In the genomic region with DNA sequence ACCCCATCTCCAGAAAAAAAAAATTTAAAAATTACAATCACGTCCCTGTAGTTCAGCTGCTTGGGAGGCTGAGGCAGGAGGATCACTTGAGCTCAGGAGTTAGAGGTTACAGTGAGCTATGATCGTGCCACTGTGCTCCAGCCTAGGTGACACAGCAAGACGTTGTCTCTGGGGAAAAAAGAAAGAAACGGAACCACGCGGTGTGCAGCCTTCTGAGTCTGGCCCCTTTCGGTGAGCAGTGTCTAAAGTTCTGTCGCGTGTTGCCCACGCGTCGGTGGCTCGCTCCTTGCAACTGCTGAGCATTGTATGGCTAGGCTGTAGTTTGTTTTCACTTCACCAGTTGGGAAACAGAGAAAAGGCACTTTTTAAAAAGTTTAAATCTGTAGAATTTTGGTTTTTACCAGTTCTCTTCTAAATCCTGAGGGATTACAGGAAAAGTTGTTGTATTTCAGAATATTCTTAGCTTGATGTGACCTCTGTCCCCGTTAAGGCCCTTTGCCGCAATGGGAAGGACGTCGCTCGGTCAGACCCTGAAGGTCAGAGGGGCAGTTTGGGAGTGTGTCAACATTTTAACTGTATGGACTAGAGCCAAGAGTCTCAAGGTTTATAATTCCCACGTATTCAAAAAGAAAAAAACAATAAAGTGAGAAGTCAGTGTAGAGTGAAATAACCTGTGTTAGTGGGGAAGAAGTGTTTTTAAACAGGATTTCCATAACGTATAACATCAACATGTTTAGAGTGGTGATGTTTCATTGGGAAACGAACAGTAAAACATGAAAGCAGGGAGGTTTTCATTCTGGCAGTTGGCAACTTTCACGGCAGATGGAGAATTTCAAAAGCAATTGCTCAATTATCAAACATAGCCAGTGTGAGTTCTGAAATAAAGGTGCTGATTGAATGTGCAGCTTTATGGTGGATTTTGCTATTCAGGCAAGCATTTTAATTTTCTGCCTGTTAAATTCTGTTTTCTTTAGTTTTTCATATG, we compare ENCODE assay signal across 8 cellular contexts. TPM values are rescaled to one million over a fixed set of nuclear protein-coding genes. Genes with fewer than 3 reads are reported as not detected.
A peak's percentile ranks its signal among the peaks of the same experiment; 100 is the strongest.
DNase-seq lines count a peak whose midpoint lies in the region; ATAC-seq and TF ChIP-seq lines count a peak whose summit lies in the region.

No MANE protein-coding gene starts in this region.

- no peaks in the 10 kb centered on the region for H3K9me3 Mint-ChIP-seq in activated CD4-positive, alpha-beta T cell treated with anti-CD3 and anti-CD28 coated beads, Interleukin-2, amount 10 ng/mL, durations not matched to agents 7 days and 5 days

- peak overlapping the region; percentile 97 for H3K27ac Mint-ChIP-seq in activated CD4-positive, alpha-beta T cell treated with anti-CD3 and anti-CD28 coated beads, Interleukin-2, amount 10 ng/mL, durations not matched to agents 7 days and 5 days

- peaks cover 62% of the 10 kb centered on the region for H3K36me3 Mint-ChIP-seq in activated CD4-positive, alpha-beta T cell treated with anti-CD3 and anti-CD28 coated beads, Interleukin-2, amount 10 ng/mL, durations not matched to agents 7 days and 5 days (ENCODE audit: low read depth)

- POLR2A ChIA-PET in GM10248 (lab: Yijun Ruan, JAX), result no interaction called here
- POLR2A ChIA-PET in activated CD4-positive, alpha-beta T cell treated with anti-CD3 and anti-CD28 coated beads, Interleukin-2, amount 10 ng/mL, durations not matched to agents 7 days and 5 days (lab: Charles Lee), result no interaction called here

- no peak overlapping the region for H3K4me3 ChIP-seq in fibroblast of pulmonary artery (replicated peaks; ENCODE audit: low read depth, low read length)

- peaks cover 49% of the 10 kb centered on the region for H3K4me1 Mint-ChIP-seq in activated CD4-positive, alpha-beta T cell treated with anti-CD3 and anti-CD28 coated beads, Interleukin-2, amount 10 ng/mL, durations not matched to agents 7 days and 5 days

- no peak for TF ChIP-seq CTCF in GM10248 (IDR thresholded peaks at IDR 0.05; ENCODE audit: control extremely low read depth, extremely low read depth, low read depth, missing control alignments)
- no peak for TF ChIP-seq CTCF in fibroblast of pulmonary artery (IDR thresholded peaks at IDR 0.05; ENCODE audit: low read length, missing control alignments)

- CTCF ChIA-PET in GM10248 (lab: Yijun Ruan, JAX), result interaction anchor here (0.7 to 2.5 kb wide), 3 partner anchors 8 to 10 kb away, joined by 3 to 9 read pairs (median 3); no protein-coding TSS in a partner anchor
- CTCF ChIA-PET in activated CD4-positive, alpha-beta T cell treated with anti-CD3 and anti-CD28 coated beads, Interleukin-2, amount 10 ng/mL, durations not matched to agents 7 days and 5 days (lab: Charles Lee), result interaction anchor here (0.7 to 5.1 kb wide), 4 partner anchors 10 to 166 kb away, joined by 3 to 19 read pairs (median 4); no protein-coding TSS in a partner anchor

- H3K4me3 Mint-ChIP-seq in activated CD4-positive, alpha-beta T cell treated with anti-CD3 and anti-CD28 coated beads, Interleukin-2, amount 10 ng/mL, durations not matched to agents 7 days and 5 days, result peak overlapping the region; percentile 55

- no peaks in the 10 kb centered on the region for H3K27me3 Mint-ChIP-seq in activated CD4-positive, alpha-beta T cell treated with anti-CD3 and anti-CD28 coated beads, Interleukin-2, amount 10 ng/mL, durations not matched to agents 7 days and 5 days

- DNase-seq in GM10248 (ENCODE audit: extremely low spot score) (peak; percentile 48), fibroblast of pulmonary artery (ENCODE audit: low read depth) (peak; percentile 49), NCI-H1930 (lab: John Stamatoyannopoulos, UW) (no peak), NCI-H510A (lab: John Stamatoyannopoulos, UW) (no peak), iPS-NIHi7 (ENCODE audit: extremely low spot score) (no peak)
- peak; percentile 48 for DNase-seq in activated CD4-positive, alpha-beta T cell treated with anti-CD3 and anti-CD28 coated beads, Interleukin-2, amount 10 ng/mL, durations not matched to agents 7 days and 5 days
- DNase-seq in stimulated activated CD4-positive, alpha-beta T cell treated with anti-CD3 and anti-CD28 coated beads, Interleukin-1b, Interleukin-23, amount 100 ng/mL, for 48 hours, result peak; percentile 55

- no peak for ATAC-seq in HG02938 (IDR thresholded peaks at IDR 0.05; ENCODE audit: unreplicated experiment)

RNA-seq across cellular contexts. Expression of a gene that starts 45.8 kb away (rescaled TPM):
- under 1 TPM; 0.87 to 0.94 TPM for total RNA-seq in activated CD4-positive, alpha-beta T cell treated with anti-CD3 and anti-CD28 coated beads, Interleukin-2, amount 10 ng/mL, durations not matched to agents 7 days and 5 days

Comparison
In these comparisons a context has a peak if more than half of its experiments do, and no peak if none do; other contexts are left out.
1. DNase-seq: peak in GM10248 (single experiment), activated CD4-positive, alpha-beta T cell treated with anti-CD3 and anti-CD28 coated beads, Interleukin-2, amount 10 ng/mL, durations not matched to agents 7 days and 5 days (single experiment), fibroblast of pulmonary artery (single experiment) and stimulated activated CD4-positive, alpha-beta T cell treated with anti-CD3 and anti-CD28 coated beads, Interleukin-1b, Interleukin-23, amount 100 ng/mL, for 48 hours (single experiment); none in NCI-H1930 (0 of 2), NCI-H510A (single experiment) and iPS-NIHi7 (single experiment).